Comparison of ENCODE assay signal across 22 cellular contexts in genomic region chr15:72983812-72984211, GRCh38.
"Had no signal": no experiment of that assay in that cellular context is flagged by ENCODE, and none has a peak within 500 bp of the region (broad histone marks: within the 10 kb centered on the region; RNA-seq: fewer than 3 reads in every experiment).

No MANE protein-coding gene starts in this region.

- H3K4me1 Mint-ChIP-seq: naive thymus-derived CD8-positive, alpha-beta T cell; neural crest cell; stimulated activated naive B cell treated with anti-CD40 and anti-IgM and Interleukin-4, amounts not matched to agents 10 μg/mL and 1 μg/mL and 100 μg/mL, for 72 hours; stimulated activated naive CD8-positive, alpha-beta T cell treated with anti-CD3 and anti-CD28 coated beads, Interleukin-15, amount 100 ng/mL, for 72 hours had no signal

- H3K4me3 Mint-ChIP-seq: dendritic cell treated with granulocyte-macrophage colony-stimulating factor and Interleukin-4, amounts not matched to agents 40 ng/mL and 50 ng/mL, for 4 days; effector memory CD8-positive, alpha-beta T cell; naive thymus-derived CD8-positive, alpha-beta T cell; neural crest cell; stimulated activated naive B cell treated with anti-CD40 and anti-IgM and Interleukin-4, amounts not matched to agents 10 μg/mL and 1 μg/mL and 100 μg/mL, for 72 hours; stimulated activated naive CD8-positive, alpha-beta T cell treated with anti-CD3 and anti-CD28 coated beads, Interleukin-15, amount 100 ng/mL, for 72 hours had no signal

- H3K9me3 Mint-ChIP-seq: dendritic cell treated with granulocyte-macrophage colony-stimulating factor and Interleukin-4, amounts not matched to agents 40 ng/mL and 50 ng/mL, for 4 days; effector memory CD8-positive, alpha-beta T cell; stimulated activated naive CD8-positive, alpha-beta T cell treated with anti-CD3 and anti-CD28 coated beads, Interleukin-15, amount 100 ng/mL, for 72 hours had no signal

- FAIRE-seq: colon, kidney had no signal

- H3K36me3 Mint-ChIP-seq: naive thymus-derived CD8-positive, alpha-beta T cell; stimulated activated naive B cell treated with anti-CD40 and anti-IgM and Interleukin-4, amounts not matched to agents 10 μg/mL and 1 μg/mL and 100 μg/mL, for 72 hours had no signal

- H3K27me3 ChIP-seq: gastrocnemius medialis, sigmoid colon, testis had no signal

- ATAC-seq: effector memory CD8-positive, alpha-beta T cell; gastrocnemius medialis; left ventricle myocardium superior; mucosa of descending colon; naive thymus-derived CD8-positive, alpha-beta T cell; stimulated activated naive B cell treated with anti-CD40 and anti-IgM and Interleukin-4, amounts not matched to agents 10 μg/mL and 1 μg/mL and 100 μg/mL, for 72 hours; stimulated activated naive CD8-positive, alpha-beta T cell treated with anti-CD3 and anti-CD28 coated beads, Interleukin-15, amount 100 ng/mL, for 72 hours had no signal

- H3K27ac ChIP-seq: gastrocnemius medialis, skin epidermis, testis, tibial nerve had no signal

- H3K36me3 ChIP-seq: gastrocnemius medialis, sigmoid colon, tibial nerve had no signal

- H3K9me3 ChIP-seq: gastrocnemius medialis, mucosa of descending colon, sigmoid colon, testis had no signal

- DNase-seq: cerebellar nuclear complex; effector memory CD8-positive, alpha-beta T cell; erythroblast; gastrocnemius medialis; glutamatergic neuron; kidney; left cardiac atrium; left ventricle myocardium superior; mucosa of descending colon; naive thymus-derived CD8-positive, alpha-beta T cell; posterior cingulate gyrus; sigmoid colon; stimulated activated CD4-positive, alpha-beta T cell treated with anti-CD3 and anti-CD28 coated beads, Interleukin-2, amount 100 ng/mL, for 24 hours; stimulated activated CD4-positive, alpha-beta T cell treated with anti-CD3 and anti-CD28 coated beads, Interleukin-4, amount 100 ng/mL, for 4 hours; stimulated activated naive B cell treated with anti-CD40 and anti-IgM and Interleukin-4, amounts not matched to agents 10 μg/mL and 1 μg/mL and 100 μg/mL, for 72 hours; stimulated activated naive CD8-positive, alpha-beta T cell treated with anti-CD3 and anti-CD28 coated beads, Interleukin-15, amount 100 ng/mL, for 72 hours; testis had no signal

- H3K27ac Mint-ChIP-seq: dendritic cell treated with granulocyte-macrophage colony-stimulating factor and Interleukin-4, amounts not matched to agents 40 ng/mL and 50 ng/mL, for 4 days; effector memory CD8-positive, alpha-beta T cell; naive thymus-derived CD8-positive, alpha-beta T cell; stimulated activated naive B cell treated with anti-CD40 and anti-IgM and Interleukin-4, amounts not matched to agents 10 μg/mL and 1 μg/mL and 100 μg/mL, for 72 hours; stimulated activated naive CD8-positive, alpha-beta T cell treated with anti-CD3 and anti-CD28 coated beads, Interleukin-15, amount 100 ng/mL, for 72 hours had no signal

- H3K4me3 ChIP-seq: gastrocnemius medialis, mucosa of descending colon, sigmoid colon, skin epidermis, testis, tibial nerve had no signal

- H3K4me1 ChIP-seq: gastrocnemius medialis, testis, tibial nerve had no signal
